In genomic region chr10:78851652-78852051, GRCh38 we compare ENCODE assay signal across 1 cellular context.
A peak's percentile ranks its signal among the peaks of the same experiment; 100 is the strongest.
TF ChIP-seq lines count a peak whose summit lies in the region.

No MANE protein-coding gene starts in this region.

TF ChIP-seq in IMR-90, 13 proteins besides CTCF, POLR2A, EP300 and RAD21 (continued from another document):
- no peak for TF ChIP-seq SMC3 (IDR thresholded peaks at IDR 0.05; ENCODE audit: low read depth, low read length)
- peak; percentile 25; the same call in 1 of the 2 replicates for TF ChIP-seq MAZ (IDR thresholded peaks at IDR 0.05; ENCODE audit: borderline replicate concordance, low read depth, low read length)
